7 cellular contexts compared by ENCODE assay signal in the genomic region with DNA sequence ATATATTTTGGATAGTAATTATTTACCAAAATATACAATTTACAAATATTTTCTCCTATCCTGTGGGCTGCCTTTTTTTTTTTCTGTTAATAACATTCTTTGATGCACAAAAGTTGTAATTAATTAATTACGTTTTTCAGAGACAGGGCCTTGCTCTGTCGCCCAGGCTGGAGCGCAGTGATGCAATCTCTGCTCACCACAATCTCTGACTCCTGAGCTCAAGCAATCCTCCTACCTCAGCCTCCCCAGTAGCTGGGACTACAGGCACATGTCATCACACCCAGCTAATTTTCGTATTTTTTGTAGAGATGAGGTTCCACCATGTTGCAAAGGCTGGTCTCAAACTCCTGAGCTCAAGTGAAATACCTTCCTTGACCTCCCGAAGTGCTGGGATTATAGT.
"Had no signal": no experiment of that assay in that cellular context is flagged by ENCODE, and none has a peak within 500 bp of the region (broad histone marks: within the 10 kb centered on the region; RNA-seq: fewer than 3 reads in every experiment).

No MANE protein-coding gene starts in this region.

- H3K27ac ChIP-seq: HL-60, KMS-11 had no signal

- H3K9ac ChIP-seq: KMS-11 had no signal

- H3K4me2 ChIP-seq: KMS-11 had no signal

- H3K27ac Mint-ChIP-seq: IgD-negative memory B cell had no signal

- FAIRE-seq: HepG2, HTR-8/SVneo had no signal

- DNase-seq: KBM-7, KG1 had no signal

- ATAC-seq: HepG2 had no signal

- H3K4me3 Mint-ChIP-seq: IgD-negative memory B cell had no signal
